In the genomic region with DNA sequence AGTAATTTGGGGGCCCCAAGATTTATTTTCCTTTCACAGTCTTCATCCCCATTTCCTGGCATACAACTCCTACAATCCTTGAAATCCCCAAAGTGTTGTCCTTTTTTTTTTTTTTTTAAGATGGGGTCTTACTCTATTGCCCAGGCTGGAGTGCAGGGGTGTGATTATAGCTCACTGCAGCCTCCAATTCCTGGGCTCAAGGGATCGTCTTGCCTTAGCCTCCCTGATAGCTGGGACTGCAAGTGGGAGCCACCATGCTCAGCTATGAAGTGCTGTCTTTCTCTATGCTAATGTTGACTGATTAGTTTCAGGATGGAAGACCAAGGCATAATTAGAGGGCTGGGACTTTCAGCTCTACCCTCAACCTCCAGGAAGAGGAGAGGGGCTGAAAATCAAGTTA, we compare ENCODE assay signal across 38 cellular contexts.
"Had no signal": no experiment of that assay in that cellular context is flagged by ENCODE, and none has a peak within 500 bp of the region (broad histone marks: within the 10 kb centered on the region; RNA-seq: fewer than 3 reads in every experiment).

No MANE protein-coding gene starts in this region.

- FAIRE-seq: bronchial epithelial cell, TTC549 had no signal

- H3K9me3 Mint-ChIP-seq: activated CD4-positive, alpha-beta memory T cell treated with anti-CD3 and anti-CD28 coated beads for 36 hours; activated CD8-positive, alpha-beta T cell treated with anti-CD3 and anti-CD28 coated beads for 36 hours; activated naive CD4-positive, alpha-beta T cell treated with anti-CD3 and anti-CD28 coated beads, Interleukin-2, amount 10 ng/mL, durations not matched to agents 7 days and 5 days; activated naive CD4-positive, alpha-beta T cell treated with anti-CD3 and anti-CD28 coated beads, Interleukin-2, amount 50 U/mL, for 24 hours; activated naive CD8-positive, alpha-beta T cell treated with anti-CD3 and anti-CD28 coated beads, Interleukin-2, amount 10 ng/mL, durations not matched to agents 7 days and 5 days; activated naive CD8-positive, alpha-beta T cell treated with anti-CD3 and anti-CD28 coated beads, Interleukin-2, amount 50 U/mL, for 24 hours; activated T-cell treated with anti-CD3 and anti-CD28 coated beads, Interleukin-2, amount 50 U/mL, for 4 hours; activated T-helper 2 cell treated with anti-CD3 and anti-CD28 coated beads, Interferon-gamma antibody, Interleukin-2, Interleukin-4, amounts not matched to agents 10 μg/mL and 5 μg/mL and 100 μg/mL, durations not matched to agents 14 hours and 24 hours and 36 hours; central memory CD8-positive, alpha-beta T cell; T-helper 1 cell treated with Interleukin-12 subunit alpha and Interleukin-12 subunit beta and Interleukin-4 antibody, amounts not matched to agents 30 μg/mL and 1 μg/mL, for 36 hours; T-helper 2 cell treated with Interferon-gamma antibody and Interleukin-4, amounts not matched to agents 5 μg/mL and 100 μg/mL, for 36 hours had no signal

- H3K36me3 Mint-ChIP-seq: activated CD4-positive, alpha-beta memory T cell treated with anti-CD3 and anti-CD28 coated beads for 36 hours; activated naive CD4-positive, alpha-beta T cell treated with anti-CD3 and anti-CD28 coated beads, Interleukin-2, amount 10 ng/mL, durations not matched to agents 7 days and 5 days; activated naive CD4-positive, alpha-beta T cell treated with anti-CD3 and anti-CD28 coated beads, Interleukin-2, amount 50 U/mL, for 24 hours; activated naive CD8-positive, alpha-beta T cell; activated naive CD8-positive, alpha-beta T cell treated with anti-CD3 and anti-CD28 coated beads, Interleukin-2, amount 10 ng/mL, durations not matched to agents 7 days and 5 days; brain had no signal

- DNase-seq: activated CD4-positive, alpha-beta memory T cell treated with anti-CD3 and anti-CD28 coated beads for 36 hours; activated CD4-positive, alpha-beta T cell treated with anti-CD3 and anti-CD28 coated beads for 1 hour; activated CD4-positive, alpha-beta T cell treated with anti-CD3 and anti-CD28 coated beads for 36 hours; activated CD4-positive, alpha-beta T cell treated with anti-CD3 and anti-CD28 coated beads for 48 hours; activated CD4-positive, alpha-beta T cell treated with anti-CD3 and anti-CD28 coated beads, Interleukin-2, amount 50 U/mL, for 1 hour; activated CD4-positive, alpha-beta T cell treated with anti-CD3 and anti-CD28 coated beads, Interleukin-2, amount 50 U/mL, for 4 hours; activated CD4-positive, CD25-positive, alpha-beta regulatory T cell; activated CD8-positive, alpha-beta memory T cell treated with anti-CD3 and anti-CD28 coated beads, Interleukin-2, amount 50 U/mL, for 4 hours; activated CD8-positive, alpha-beta T cell treated with anti-CD3 and anti-CD28 coated beads for 36 hours; activated effector memory CD4-positive, alpha-beta T cell treated with Interleukin-2 at 50 U/mL for 16 hours; activated gamma-delta T cell; activated naive CD4-positive, alpha-beta T cell treated with anti-CD3 and anti-CD28 coated beads, Interleukin-2, amount 10 ng/mL, durations not matched to agents 7 days and 5 days; activated naive CD4-positive, alpha-beta T cell treated with Interleukin-2 at 50 U/mL for 16 hours; activated naive CD8-positive, alpha-beta T cell treated with anti-CD3 and anti-CD28 coated beads, Interleukin-2, amount 10 ng/mL, durations not matched to agents 7 days and 5 days; activated naive CD8-positive, alpha-beta T cell treated with anti-CD3 and anti-CD28 coated beads, Interleukin-2, amount 50 U/mL, for 24 hours; activated T-cell treated with anti-CD3 and anti-CD28 coated beads for 4 hours; activated T-cell treated with anti-CD3 and anti-CD28 coated beads, Interleukin-2, amount 50 U/mL, for 1 hour; activated T-cell treated with anti-CD3 and anti-CD28 coated beads, Interleukin-2, amount 50 U/mL, for 4 hours; amygdala; anterior cingulate cortex; caudate nucleus; cerebellar nuclear complex; T-helper 1 cell; T-helper 2 cell; T-helper 9 cell had no signal

- H3K36me3 ChIP-seq: ascending aorta, cardiac muscle cell had no signal

- H3K27me3 Mint-ChIP-seq: activated CD4-positive, alpha-beta memory T cell treated with anti-CD3 and anti-CD28 coated beads for 36 hours; activated CD4-positive, alpha-beta T cell treated with anti-CD3 and anti-CD28 coated beads for 36 hours; activated CD8-positive, alpha-beta T cell treated with anti-CD3 and anti-CD28 coated beads for 36 hours; activated naive CD4-positive, alpha-beta T cell treated with anti-CD3 and anti-CD28 coated beads, Interleukin-2, amount 10 ng/mL, durations not matched to agents 7 days and 5 days; activated naive CD4-positive, alpha-beta T cell treated with anti-CD3 and anti-CD28 coated beads, Interleukin-2, amount 50 U/mL, for 24 hours; activated naive CD8-positive, alpha-beta T cell; activated naive CD8-positive, alpha-beta T cell treated with anti-CD3 and anti-CD28 coated beads, Interleukin-2, amount 50 U/mL, for 24 hours; brain; central memory CD8-positive, alpha-beta T cell had no signal

- ATAC-seq: activated CD4-positive, alpha-beta T cell treated with anti-CD3 and anti-CD28 coated beads for 36 hours; activated CD4-positive, CD25-positive, alpha-beta regulatory T cell treated with anti-CD3 and anti-CD28 coated beads, Interleukin-2, amount 50 U/mL, for 24 hours; activated CD8-positive, alpha-beta T cell treated with anti-CD3 and anti-CD28 coated beads for 36 hours; activated naive CD8-positive, alpha-beta T cell treated with anti-CD3 and anti-CD28 coated beads, Interleukin-2, amount 50 U/mL, for 24 hours; activated T-cell treated with anti-CD3 and anti-CD28 coated beads, Interleukin-2, amount 50 U/mL, for 4 hours had no signal

- H3K4me3 Mint-ChIP-seq: activated CD4-positive, alpha-beta memory T cell treated with anti-CD3 and anti-CD28 coated beads for 36 hours; activated CD4-positive, alpha-beta T cell treated with anti-CD3 and anti-CD28 coated beads for 36 hours; activated CD8-positive, alpha-beta T cell treated with anti-CD3 and anti-CD28 coated beads for 36 hours; activated naive CD4-positive, alpha-beta T cell treated with anti-CD3 and anti-CD28 coated beads, Interleukin-2, amount 10 ng/mL, durations not matched to agents 7 days and 5 days; activated naive CD4-positive, alpha-beta T cell treated with anti-CD3 and anti-CD28 coated beads, Interleukin-2, amount 50 U/mL, for 24 hours; activated naive CD8-positive, alpha-beta T cell; activated naive CD8-positive, alpha-beta T cell treated with anti-CD3 and anti-CD28 coated beads, Interleukin-2, amount 10 ng/mL, durations not matched to agents 7 days and 5 days; activated naive CD8-positive, alpha-beta T cell treated with anti-CD3 and anti-CD28 coated beads, Interleukin-2, amount 50 U/mL, for 24 hours; activated T-cell treated with anti-CD3 and anti-CD28 coated beads, Interleukin-2, amount 50 U/mL, for 4 hours; brain; central memory CD8-positive, alpha-beta T cell; T-helper 1 cell treated with Interleukin-12 subunit alpha and Interleukin-12 subunit beta and Interleukin-4 antibody, amounts not matched to agents 30 μg/mL and 1 μg/mL, for 36 hours; T-helper 2 cell treated with Interferon-gamma antibody and Interleukin-4, amounts not matched to agents 5 μg/mL and 100 μg/mL, for 36 hours had no signal

- H3K4me1 ChIP-seq: ascending aorta had no signal

- H3K27ac Mint-ChIP-seq: activated CD4-positive, alpha-beta memory T cell treated with anti-CD3 and anti-CD28 coated beads for 36 hours; activated CD4-positive, alpha-beta T cell treated with anti-CD3 and anti-CD28 coated beads for 36 hours; activated CD8-positive, alpha-beta T cell treated with anti-CD3 and anti-CD28 coated beads for 36 hours; activated naive CD4-positive, alpha-beta T cell treated with anti-CD3 and anti-CD28 coated beads, Interleukin-2, amount 10 ng/mL, durations not matched to agents 7 days and 5 days; activated naive CD4-positive, alpha-beta T cell treated with anti-CD3 and anti-CD28 coated beads, Interleukin-2, amount 50 U/mL, for 24 hours; activated naive CD8-positive, alpha-beta T cell; activated naive CD8-positive, alpha-beta T cell treated with anti-CD3 and anti-CD28 coated beads, Interleukin-2, amount 10 ng/mL, durations not matched to agents 7 days and 5 days; activated naive CD8-positive, alpha-beta T cell treated with anti-CD3 and anti-CD28 coated beads, Interleukin-2, amount 50 U/mL, for 24 hours; activated T-helper 2 cell treated with anti-CD3 and anti-CD28 coated beads, Interferon-gamma antibody, Interleukin-2, Interleukin-4, amounts not matched to agents 10 μg/mL and 5 μg/mL and 100 μg/mL, durations not matched to agents 14 hours and 24 hours and 36 hours; brain; T-helper 1 cell treated with Interleukin-12 subunit alpha and Interleukin-12 subunit beta and Interleukin-4 antibody, amounts not matched to agents 30 μg/mL and 1 μg/mL, for 36 hours; T-helper 2 cell treated with Interferon-gamma antibody and Interleukin-4, amounts not matched to agents 5 μg/mL and 100 μg/mL, for 36 hours had no signal

- H3K4me1 Mint-ChIP-seq: activated CD4-positive, alpha-beta T cell treated with anti-CD3 and anti-CD28 coated beads for 36 hours; activated naive CD4-positive, alpha-beta T cell treated with anti-CD3 and anti-CD28 coated beads, Interleukin-2, amount 10 ng/mL, durations not matched to agents 7 days and 5 days; activated naive CD4-positive, alpha-beta T cell treated with anti-CD3 and anti-CD28 coated beads, Interleukin-2, amount 50 U/mL, for 24 hours; activated naive CD8-positive, alpha-beta T cell treated with anti-CD3 and anti-CD28 coated beads, Interleukin-2, amount 10 ng/mL, durations not matched to agents 7 days and 5 days; activated naive CD8-positive, alpha-beta T cell treated with anti-CD3 and anti-CD28 coated beads, Interleukin-2, amount 50 U/mL, for 24 hours; brain; central memory CD8-positive, alpha-beta T cell had no signal

- H3K9me3 ChIP-seq: ascending aorta had no signal

- H3K27ac ChIP-seq: ascending aorta, cardiac muscle cell, VCaP had no signal

- H3K4me3 ChIP-seq: ascending aorta, cardiac muscle cell had no signal

- H3K27me3 ChIP-seq: ascending aorta, cardiac muscle cell had no signal
